ENCODE assay signal across 1 cellular context in the genomic region with DNA sequence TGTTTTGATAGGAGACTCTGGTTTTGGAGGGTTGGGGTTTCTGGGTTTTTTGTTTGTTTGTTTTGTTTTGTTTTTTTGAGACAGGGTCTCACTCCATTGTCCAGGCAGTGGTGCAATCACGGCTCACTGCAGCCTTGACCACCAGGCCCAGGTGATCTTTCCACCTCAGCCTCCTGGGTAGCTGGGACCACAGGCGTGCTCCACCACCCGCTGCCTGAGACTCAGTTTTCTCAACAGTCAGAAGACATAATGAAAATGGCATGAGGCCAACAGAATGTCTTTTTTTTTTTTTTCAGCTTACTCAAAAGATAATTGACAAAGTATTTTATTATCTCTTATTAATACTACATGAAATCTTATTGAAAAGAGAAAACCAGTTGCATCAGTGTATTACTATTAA.
TF ChIP-seq lines count a peak whose summit lies in the region.

No MANE protein-coding gene starts in this region.

TF ChIP-seq in WTC11, 78 proteins besides CTCF, POLR2A, EP300 and RAD21:
- TF ChIP-seq ZNF671 (CRISPR knock-in tag; IDR thresholded peaks at IDR 0.05) = no peak
- TF ChIP-seq HMGA2 (CRISPR knock-in tag; IDR thresholded peaks at IDR 0.05) = no peak
- no peak for TF ChIP-seq OVOL2 (CRISPR knock-in tag; IDR thresholded peaks at IDR 0.05; ENCODE audit: borderline replicate concordance)
- no peak for TF ChIP-seq EMX1 (CRISPR knock-in tag; IDR thresholded peaks at IDR 0.05)
- no peak for TF ChIP-seq NFE2L1 (CRISPR knock-in tag; IDR thresholded peaks at IDR 0.05)
- no peak for TF ChIP-seq TCF7 (CRISPR knock-in tag; IDR thresholded peaks at IDR 0.05; ENCODE audit: low read depth)
- TF ChIP-seq PRRX2 (CRISPR knock-in tag; IDR thresholded peaks at IDR 0.05) = no peak
- TF ChIP-seq CREB1 (CRISPR knock-in tag; IDR thresholded peaks at IDR 0.05) = no peak
- TF ChIP-seq, protein P1, sequence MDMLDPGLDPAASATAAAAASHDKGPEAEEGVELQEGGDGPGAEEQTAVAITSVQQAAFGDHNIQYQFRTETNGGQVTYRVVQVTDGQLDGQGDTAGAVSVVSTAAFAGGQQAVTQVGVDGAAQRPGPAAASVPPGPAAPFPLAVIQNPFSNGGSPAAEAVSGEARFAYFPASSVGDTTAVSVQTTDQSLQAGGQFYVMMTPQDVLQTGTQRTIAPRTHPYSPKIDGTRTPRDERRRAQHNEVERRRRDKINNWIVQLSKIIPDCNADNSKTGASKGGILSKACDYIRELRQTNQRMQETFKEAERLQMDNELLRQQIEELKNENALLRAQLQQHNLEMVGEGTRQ (CRISPR knock-in tag; IDR thresholded peaks at IDR 0.05) = no peak
- no peak for TF ChIP-seq ZNF317 (CRISPR knock-in tag; IDR thresholded peaks at IDR 0.05; ENCODE audit: borderline replicate concordance, low read depth)
- TF ChIP-seq ZNF219 (CRISPR knock-in tag; IDR thresholded peaks at IDR 0.05; ENCODE audit: borderline replicate concordance) = no peak
- TF ChIP-seq, protein P2, sequence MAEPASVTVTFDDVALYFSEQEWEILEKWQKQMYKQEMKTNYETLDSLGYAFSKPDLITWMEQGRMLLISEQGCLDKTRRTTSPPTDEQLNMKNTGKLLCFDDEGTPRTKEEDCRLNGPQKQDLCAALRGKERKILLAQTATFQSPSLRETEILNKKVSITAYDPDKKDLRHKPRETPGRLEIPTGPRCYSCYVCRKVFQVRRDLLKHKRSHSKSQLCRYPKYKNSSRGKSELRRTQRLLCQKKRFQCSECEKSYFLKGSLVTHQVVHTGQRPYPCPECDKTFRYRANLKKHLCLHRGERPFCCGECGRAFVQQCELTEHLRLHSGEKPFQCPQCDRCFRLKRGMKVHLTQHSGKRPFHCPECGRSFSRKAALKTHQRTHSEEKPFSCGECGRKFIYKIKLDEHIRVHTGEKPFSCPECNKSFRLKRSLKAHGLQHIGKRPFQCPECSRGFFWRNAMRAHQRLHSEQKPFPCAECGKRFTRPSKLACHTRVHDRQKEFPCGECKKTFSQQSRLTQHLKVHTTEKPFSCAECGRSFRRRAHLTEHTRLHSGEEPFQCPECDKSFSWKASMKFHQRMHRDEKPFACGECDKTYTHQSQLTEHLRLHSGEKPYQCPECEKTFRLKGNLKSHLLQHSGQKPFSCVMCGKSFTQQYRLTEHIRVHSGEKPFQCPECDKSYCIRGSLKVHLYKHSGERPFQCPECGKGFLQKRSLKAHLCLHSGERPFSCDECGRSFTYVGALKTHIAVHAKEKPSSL (CRISPR knock-in tag; conservative IDR thresholded peaks at IDR 0.05) = no peak
TF ChIP-seq in WTC11: peak in this region for 0.
